In genomic region chr6:36874443-36875249, GRCh38 we compare ENCODE assay signal across 1 cellular context.
TF ChIP-seq lines count a peak whose summit lies in the region.

Gene PPIL1 (minus strand): TSS chr6:36874803. CDS start chr6:36874772, 31 bp downstream.

TF ChIP-seq in HepG2, 621 proteins besides CTCF, POLR2A, EP300 and RAD21 (continued from another document and continues in another):
- TF ChIP-seq RNF219 (CRISPR knock-in tag; IDR thresholded peaks at IDR 0.05): no peak
- TF ChIP-seq ETV5 (CRISPR knock-in tag; IDR thresholded peaks at IDR 0.05; ENCODE audit: borderline replicate concordance): peak; percentile 78
- TF ChIP-seq PRDM15 (CRISPR knock-in tag; IDR thresholded peaks at IDR 0.05): no peak
- TF ChIP-seq KLF12 (CRISPR knock-in tag; IDR thresholded peaks at IDR 0.05; ENCODE audit: borderline replicate concordance): peak; percentile 65; the same call in 1 of the 2 replicates
- peak; percentile 95 for TF ChIP-seq BRD4 (CRISPR knock-in tag; IDR thresholded peaks at IDR 0.05)
- TF ChIP-seq ZNF431 (CRISPR knock-in tag; IDR thresholded peaks at IDR 0.05; ENCODE audit: borderline replicate concordance, low read depth): no peak; the same call in 1 of the 2 replicates
- peak; percentile 84; the same call in 1 of the 2 replicates for TF ChIP-seq AHR (CRISPR knock-in tag; IDR thresholded peaks at IDR 0.05)
- 0 out of 2 replicates have a peak, but pooled peaks have one; percentile 88 for TF ChIP-seq CHCHD3 (CRISPR knock-in tag; IDR thresholded peaks at IDR 0.05)
- no peak for TF ChIP-seq DMTF1 (CRISPR knock-in tag; IDR thresholded peaks at IDR 0.05)
- no peak for TF ChIP-seq ZNF382 (CRISPR knock-in tag; IDR thresholded peaks at IDR 0.05; ENCODE audit: borderline replicate concordance)
- peak; percentile 97 for TF ChIP-seq ZNF652 (CRISPR knock-in tag; IDR thresholded peaks at IDR 0.05; ENCODE audit: borderline replicate concordance, low read depth)
- TF ChIP-seq ZNF737 (CRISPR knock-in tag; IDR thresholded peaks at IDR 0.05; ENCODE audit: borderline replicate concordance): peak; percentile 79; the same call in 1 of the 2 replicates
- TF ChIP-seq ZNF318 (CRISPR knock-in tag; IDR thresholded peaks at IDR 0.05): no peak
- TF ChIP-seq SRY (CRISPR knock-in tag; IDR thresholded peaks at IDR 0.05): peak; percentile 54; the same call in 1 of the 2 replicates
- TF ChIP-seq ZMYM4 (CRISPR knock-in tag; IDR thresholded peaks at IDR 0.05): peak; percentile 93
- TF ChIP-seq GATA4 (IDR thresholded peaks at IDR 0.05; ENCODE audit: borderline replicate concordance, low read depth): no peak
- peak; percentile 96 to 97; a peak in 3 of 4 replicates for TF ChIP-seq HMGXB4 (CRISPR knock-in tag; IDR thresholded peaks at IDR 0.05; ENCODE audit: borderline replicate concordance in 1 of 2, low read depth in 1 of 2)
- TF ChIP-seq GZF1 (CRISPR knock-in tag; IDR thresholded peaks at IDR 0.05): peak; percentile 61
- TF ChIP-seq SOX5 (CRISPR knock-in tag; IDR thresholded peaks at IDR 0.05; ENCODE audit: borderline replicate concordance): peak; percentile 20; the same call in 1 of the 2 replicates
- peak; percentile 86; the same call in 1 of the 2 replicates for TF ChIP-seq CAMTA2 (CRISPR knock-in tag; IDR thresholded peaks at IDR 0.05; ENCODE audit: borderline replicate concordance)
- TF ChIP-seq ZNF782 (CRISPR knock-in tag; IDR thresholded peaks at IDR 0.05; ENCODE audit: borderline replicate concordance): 0 out of 2 replicates have a peak, but pooled peaks have one; percentile 74
- peak; percentile 87 for TF ChIP-seq ZNF142 (CRISPR knock-in tag; IDR thresholded peaks at IDR 0.05)
- TF ChIP-seq EEA1 (CRISPR knock-in tag; IDR thresholded peaks at IDR 0.05; ENCODE audit: borderline replicate concordance): peak; percentile 86; the same call in 1 of the 2 replicates
- TF ChIP-seq NPAS2 (CRISPR knock-in tag; IDR thresholded peaks at IDR 0.05; ENCODE audit: borderline replicate concordance): no peak
- TF ChIP-seq ATF7-NPFF (CRISPR knock-in tag; IDR thresholded peaks at IDR 0.05; ENCODE audit: low read depth): peak; percentile 95
